1 cellular context compared by ENCODE assay signal in genomic region chr11:86593833-86594232, GRCh38.
TF ChIP-seq lines count a peak whose summit lies in the region.

No MANE protein-coding gene starts in this region.

TF ChIP-seq in IMR-90, 13 proteins besides CTCF, POLR2A, EP300 and RAD21:
- TF ChIP-seq FOS (IDR thresholded peaks at IDR 0.05; ENCODE audit: low read depth, low read length) (peak; percentile 37; the same call in 1 of the 2 replicates), MAFK (IDR thresholded peaks at IDR 0.05; ENCODE audit: low read depth, low read length) (no peak), CHD1 (IDR thresholded peaks at IDR 0.05; ENCODE audit: low read depth, low read length) (no peak)
